ENCODE assay signal across 12 cellular contexts in the genomic region with DNA sequence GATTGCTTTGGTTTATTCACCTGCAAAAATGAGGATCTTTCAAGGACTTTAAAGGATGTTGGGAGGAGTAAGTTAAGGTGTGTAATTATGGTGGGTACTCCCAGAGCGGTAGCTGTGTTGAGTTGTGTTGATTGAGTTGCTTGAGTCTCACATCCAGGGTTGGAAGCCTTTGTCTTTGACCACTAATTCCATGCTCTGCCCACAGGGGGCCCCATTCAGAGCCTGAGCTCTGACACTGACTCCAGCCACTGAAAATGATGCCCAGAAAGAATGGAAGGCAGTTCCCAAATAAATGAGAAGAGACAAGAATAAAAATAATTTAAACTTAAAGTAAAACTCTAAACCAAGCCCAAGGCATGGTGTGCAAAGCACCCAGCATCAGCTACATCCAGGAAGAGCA.
DNase-seq lines count a peak whose midpoint lies in the region; ATAC-seq, FAIRE-seq and TF ChIP-seq lines count a peak whose summit lies in the region.
"Had no signal": no experiment of that assay in that cellular context is flagged by ENCODE, and none has a peak within 500 bp of the region (broad histone marks: within the 10 kb centered on the region; RNA-seq: fewer than 3 reads in every experiment).

No MANE protein-coding gene starts in this region.

- peak; percentile 28 for DNase-seq in NCI-H2227 (lab: John Stamatoyannopoulos, UW; ENCODE audit: unreplicated experiment)
- no peak for DNase-seq in NCI-H2227 treated with DMSO at 0.1 percent for 48 hours (lab: John Stamatoyannopoulos, UW)
- peak; percentile 15 for DNase-seq in MG63
- DNase-seq in H1 (ENCODE audit: low read depth in 1 of 2, low spot score in 2 of 2), result peak in 1 of 2 experiments; percentile 76
- DNase-seq in NCI-H2081 treated with DMSO at 0.1 percent for 48 hours (lab: John Stamatoyannopoulos, UW), result no peak
- DNase-seq: uterus had no signal

- H2AFZ ChIP-seq in H1 (ENCODE audit: low read length) (no peak overlapping the region), parathyroid adenoma (no peak overlapping the region)

- 80% methylated on average over 1 of the region's 1 CpG; no CpG with 5 or more reads in 1 of the 2 experiments for WGBS in H1 (ENCODE audit: extremely low coverage in 1 of 2, insufficient coverage in 1 of 2, insufficient read length in 1 of 2, insufficient replicate concordance in 2 of 2, low coverage in 1 of 2, low lambda C conversion rate in 2 of 2, missing lambda C conversion rate in 1 of 2), 2 experiments

- H3K14ac ChIP-seq in H1 (ENCODE audit: insufficient read length), result no peak overlapping the region

- peak; percentile 50 to 64 for TF ChIP-seq RAD21 in H1 (IDR thresholded peaks at IDR 0.05 in 1 of 2, conservative IDR thresholded peaks at IDR 0.05 in 1 of 2; ENCODE audit: low read depth in 2 of 2, low read length in 2 of 2)

- H3K4me2 ChIP-seq in H1 (ENCODE audit: insufficient read depth in 1 of 2, low read depth in 2 of 2, low read length in 2 of 2), result no peak overlapping the region
- no peak overlapping the region for H3K4me2 ChIP-seq in parathyroid adenoma (ENCODE audit: low read length)

- no peak overlapping the region for H3K56ac ChIP-seq in H1 (replicated peaks; ENCODE audit: insufficient read length, low read depth, low read length)

- H4K91ac ChIP-seq in H1 (replicated peaks; ENCODE audit: insufficient read length, low read length), result no peak overlapping the region

- peak; percentile 40 to 70 (median 70) for TF ChIP-seq CTCF in H1 (IDR thresholded peaks at IDR 0.05; ENCODE audit: control extremely low read depth in 1 of 3, insufficient read depth in 1 of 3, low read depth in 1 of 3, low read length in 3 of 3)
- peak; percentile 35 for TF ChIP-seq CTCF in parathyroid adenoma (IDR thresholded peaks at IDR 0.05)

- peaks cover 31% of the 10 kb centered on the region for H3K4me1 Mint-ChIP-seq in activated T-helper 17 cell treated with anti-CD3 and anti-CD28 coated beads, Interleukin-2, amount 50 U/mL, for 72 hours

- H3K9me3 ChIP-seq in MG63 (no peaks in the 10 kb centered on the region), H1 (ENCODE audit: insufficient read depth in 2 of 2, low read depth in 1 of 2, low read length in 1 of 2) (no peaks in the 10 kb centered on the region; a peak in 1 of 4 replicates), parathyroid adenoma (ENCODE audit: control insufficient read depth, low read length) (no peaks in the 10 kb centered on the region)
- H3K9me3 ChIP-seq: uterus had no signal

- no peak overlapping the region for H4K8ac ChIP-seq in H1 (ENCODE audit: extremely low read depth, insufficient read depth, low read length)

- ATAC-seq in activated T-helper 17 cell treated with anti-CD3 and anti-CD28 coated beads, Interleukin-2, amount 50 U/mL, for 72 hours (replicated peaks), result no peak
- ATAC-seq in HG03469 (IDR thresholded peaks at IDR 0.05; ENCODE audit: unreplicated experiment), result no peak
- ATAC-seq: left colon had no signal

- H3K23me2 ChIP-seq in H1 (ENCODE audit: low read depth, low read length), result no peaks in the 10 kb centered on the region

- H3K36me3 ChIP-seq in MG63 (no peaks in the 10 kb centered on the region), H1 (ENCODE audit: control insufficient read depth in 2 of 4, insufficient read depth in 4 of 4, low read length in 3 of 4) (no peaks in the 10 kb centered on the region), parathyroid adenoma (ENCODE audit: control insufficient read depth, insufficient read depth, low read length) (no peaks in the 10 kb centered on the region)
- H3K36me3 ChIP-seq: BLaER1 treated with 17β-estradiol and CSF1 and Interleukin-3, amounts not matched to agents 10 nM and 100 nM; uterus had no signal

- peak; percentile 69 for FAIRE-seq in H1 (lab: Jason Lieb, UNC)
- FAIRE-seq: colon had no signal

- no peak for TF ChIP-seq POLR2A in H1 (IDR thresholded peaks at IDR 0.05; ENCODE audit: control extremely low read depth in 1 of 2, low read depth in 2 of 2, low read length in 2 of 2)

- POLR2A ChIA-PET in H1 (lab: Charles Lee; ENCODE audit: partially characterized antibody), result interaction anchor here (1.5 to 2.0 kb wide), 2 partner anchors 10 to 16 kb away, joined by 4 read pairs; no protein-coding TSS in a partner anchor

- no peak overlapping the region for H2BK5ac ChIP-seq in H1 (ENCODE audit: low read depth, low read length)

- H3K4me1 ChIP-seq in H1 (replicated peaks in 1 of 4; ENCODE audit: control insufficient read depth in 3 of 4, insufficient read depth in 4 of 4, low read length in 3 of 4) (peaks cover 0 to 7% (median 2%) of the 10 kb centered on the region in 4 experiments; a peak in 1 of 7 replicates), parathyroid adenoma (no peaks in the 10 kb centered on the region)
- H3K4me1 ChIP-seq: uterus had no signal

- H3K27ac ChIP-seq in H1 (ENCODE audit: low read depth, low read length), result no peak overlapping the region
- H3K27ac ChIP-seq in parathyroid adenoma, result no peak overlapping the region
- H3K27ac ChIP-seq: BLaER1 treated with 17β-estradiol and CSF1 and Interleukin-3, amounts not matched to agents 10 nM and 100 nM; uterus had no signal

- peaks cover 3% of the 10 kb centered on the region for H3K9me3 Mint-ChIP-seq in activated T-helper 17 cell treated with anti-CD3 and anti-CD28 coated beads, Interleukin-2, amount 50 U/mL, for 72 hours

- no peak overlapping the region for H3K4me3 ChIP-seq in MG63
- H3K4me3 ChIP-seq in H1 (ENCODE audit: extremely low read depth in 1 of 4, insufficient read depth in 2 of 4, low read depth in 3 of 4, low read length in 4 of 4), result no peak overlapping the region
- H3K4me3 ChIP-seq in parathyroid adenoma (ENCODE audit: low read depth, low read length), result no peak overlapping the region
- H3K4me3 ChIP-seq: BLaER1 treated with 17β-estradiol and CSF1 and Interleukin-3, amounts not matched to agents 10 nM and 100 nM; uterus had no signal

- no peak overlapping the region for H3K4ac ChIP-seq in H1 (replicated peaks; ENCODE audit: insufficient read length, low read depth, low read length)

- CTCF ChIA-PET in H1 (lab: Charles Lee; ENCODE audit: partially characterized antibody), result interaction anchor here (0.7 to 5.4 kb wide), 35 partner anchors 9 to 369 kb away, joined by 3 to 58 read pairs (median 4); no protein-coding TSS in a partner anchor

- H2AK5ac ChIP-seq in H1 (ENCODE audit: low read depth, low read length), result no peak overlapping the region

- no peaks in the 10 kb centered on the region for H3K36me3 Mint-ChIP-seq in activated T-helper 17 cell treated with anti-CD3 and anti-CD28 coated beads, Interleukin-2, amount 50 U/mL, for 72 hours (ENCODE audit: low read depth)

- H3K4me3 Mint-ChIP-seq in activated T-helper 17 cell treated with anti-CD3 and anti-CD28 coated beads, Interleukin-2, amount 50 U/mL, for 72 hours, result no peak overlapping the region

- H3K9ac ChIP-seq in H1 (replicated peaks in 1 of 4; ENCODE audit: extremely low read depth in 1 of 4, low read depth in 3 of 4, low read length in 3 of 4), result no peak overlapping the region
- H3K9ac ChIP-seq in parathyroid adenoma, result no peak overlapping the region
- H3K9ac ChIP-seq: BLaER1 treated with 17β-estradiol and CSF1 and Interleukin-3, amounts not matched to agents 10 nM and 100 nM had no signal

- H3K27me3 ChIP-seq in MG63, result no peaks in the 10 kb centered on the region
- H3K27me3 ChIP-seq in H1 (replicated peaks in 1 of 4; ENCODE audit: control insufficient read depth in 3 of 4, extremely low read depth in 1 of 4, insufficient read depth in 3 of 4, low read length in 3 of 4), result no peaks in the 10 kb centered on the region
- no peaks in the 10 kb centered on the region for H3K27me3 ChIP-seq in parathyroid adenoma (ENCODE audit: control insufficient read depth, insufficient read depth, low read length)
- H3K27me3 ChIP-seq: BLaER1 treated with 17β-estradiol and CSF1 and Interleukin-3, amounts not matched to agents 10 nM and 100 nM; uterus had no signal

- no peak for TF ChIP-seq EP300 in H1 (IDR thresholded peaks at IDR 0.05; ENCODE audit: borderline replicate concordance in 1 of 2, low read depth in 2 of 2, low read length in 2 of 2)

- H2BK12ac ChIP-seq in H1 (ENCODE audit: low read depth, low read length), result no peak overlapping the region

- H2BK20ac ChIP-seq in H1 (ENCODE audit: low read length), result no peak overlapping the region

- H3K27me3 Mint-ChIP-seq in activated T-helper 17 cell treated with anti-CD3 and anti-CD28 coated beads, Interleukin-2, amount 50 U/mL, for 72 hours, result no peaks in the 10 kb centered on the region

- H3K79me2 ChIP-seq in H1 (ENCODE audit: control insufficient read depth in 1 of 2, insufficient read depth in 2 of 2, low read length in 2 of 2) (no peaks in the 10 kb centered on the region), parathyroid adenoma (peaks cover 73% of the 10 kb centered on the region)

- no peaks in the 10 kb centered on the region for H3K79me1 ChIP-seq in H1 (ENCODE audit: low read depth, low read length)

- H4K5ac ChIP-seq in H1 (ENCODE audit: insufficient read length, low read depth, low read length), result no peak overlapping the region

- no peak overlapping the region for H3K18ac ChIP-seq in H1 (ENCODE audit: extremely low read depth, low read length)

- H4K20me1 ChIP-seq in H1 (replicated peaks in 1 of 2; ENCODE audit: control insufficient read depth in 1 of 2, insufficient read depth in 2 of 2, low read length in 2 of 2), result no peaks in the 10 kb centered on the region

- no peak overlapping the region for H2BK15ac ChIP-seq in H1 (ENCODE audit: low read length)

- no peak overlapping the region for H3K27ac Mint-ChIP-seq in activated T-helper 17 cell treated with anti-CD3 and anti-CD28 coated beads, Interleukin-2, amount 50 U/mL, for 72 hours

- H3K23ac ChIP-seq in H1 (ENCODE audit: insufficient read length), result no peak overlapping the region

- no peak overlapping the region for H2BK120ac ChIP-seq in H1 (replicated peaks; ENCODE audit: low read depth, low read length)

TF ChIP-seq in H1, 55 proteins besides CTCF, POLR2A, EP300 and RAD21 (continues in another document):
- TF ChIP-seq CBX5 (IDR thresholded peaks at IDR 0.05; ENCODE audit: low read depth, low read length) (no peak), RNF2 (IDR thresholded peaks at IDR 0.05; ENCODE audit: borderline replicate concordance, low read depth, low read length, missing control alignments, poor library complexity, severe bottlenecking) (no peak), BRCA1 (IDR thresholded peaks at IDR 0.05; ENCODE audit: low read depth, low read length) (no peak), EZH2 (IDR thresholded peaks at IDR 0.05; ENCODE audit: low read depth, low read length, severe bottlenecking) (no peak)
- TF ChIP-seq, protein P1, sequence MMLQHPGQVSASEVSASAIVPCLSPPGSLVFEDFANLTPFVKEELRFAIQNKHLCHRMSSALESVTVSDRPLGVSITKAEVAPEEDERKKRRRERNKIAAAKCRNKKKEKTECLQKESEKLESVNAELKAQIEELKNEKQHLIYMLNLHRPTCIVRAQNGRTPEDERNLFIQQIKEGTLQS (IDR thresholded peaks at IDR 0.05; ENCODE audit: insufficient read depth, low read depth, low read length), result no peak
- TF ChIP-seq, protein P2, sequence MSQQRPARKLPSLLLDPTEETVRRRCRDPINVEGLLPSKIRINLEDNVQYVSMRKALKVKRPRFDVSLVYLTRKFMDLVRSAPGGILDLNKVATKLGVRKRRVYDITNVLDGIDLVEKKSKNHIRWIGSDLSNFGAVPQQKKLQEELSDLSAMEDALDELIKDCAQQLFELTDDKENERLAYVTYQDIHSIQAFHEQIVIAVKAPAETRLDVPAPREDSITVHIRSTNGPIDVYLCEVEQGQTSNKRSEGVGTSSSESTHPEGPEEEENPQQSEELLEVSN (IDR thresholded peaks at IDR 0.05), result no peak

Comparison
In these comparisons a context has a peak if more than half of its experiments do, and no peak if none do; other contexts are left out.
1. DNase-seq: peak in NCI-H2227 (single experiment) and MG63 (single experiment); none in NCI-H2227 treated with DMSO at 0.1 percent for 48 hours (single experiment) and NCI-H2081 treated with DMSO at 0.1 percent for 48 hours (single experiment).